ENCODE assay signal across 10 cellular contexts in genomic region chr17:77109159-77110005, GRCh38. TPM values are rescaled to one million over a fixed set of nuclear protein-coding genes. Genes with fewer than 3 reads are reported as not detected.
DNase-seq lines count a peak whose midpoint lies in the region; ATAC-seq and TF ChIP-seq lines count a peak whose summit lies in the region.
"Had no signal": no experiment of that assay in that cellular context is flagged by ENCODE, and none has a peak within 500 bp of the region (broad histone marks: within the 10 kb centered on the region; RNA-seq: fewer than 3 reads in every experiment).

No MANE protein-coding gene starts in this region.

- peaks cover 0 to 10% (median 5%) of the 10 kb centered on the region in 4 donors for H3K4me1 ChIP-seq in Peyer's patch
- peaks cover 7% of the 10 kb centered on the region for H3K4me1 ChIP-seq in ovary (ENCODE audit: insufficient read depth)

- DNase-seq in CD1c-positive myeloid dendritic cell (ENCODE audit: extremely low spot score): peak; percentile 27
- no peak for DNase-seq in Peyer's patch
- no peak for DNase-seq in epithelial cell of prostate (ENCODE audit: low read depth, low spot score)
- no peak for DNase-seq in ovary
- no peak for DNase-seq in RKO (ENCODE audit: low spot score)
- DNase-seq in GDM1 (lab: John Stamatoyannopoulos, UW): no peak
- no peak for DNase-seq in activated effector memory CD4-positive, alpha-beta T cell treated with Interleukin-2 at 50 U/mL for 16 hours
- DNase-seq: NCI-H187 treated with DMSO at 0.1 percent for 48 hours had no signal

- TF ChIP-seq POLR2A in Peyer's patch (IDR thresholded peaks at IDR 0.05) (no peak), ovary (IDR thresholded peaks at IDR 0.05) (no peak)

- H3K36me3 ChIP-seq in Peyer's patch: no peaks in the 10 kb centered on the region
- no peaks in the 10 kb centered on the region for H3K36me3 ChIP-seq in ovary
- H3K36me3 ChIP-seq: cardiac muscle cell had no signal

- ATAC-seq in HG03025 (IDR thresholded peaks at IDR 0.05; ENCODE audit: low FRiP score, unreplicated experiment): no peak

- intact Hi-C loops in ovary (cut with DNase I): loop anchor here in 1 of 4 donors (5.0 kb wide), 1 partner anchor 48 kb away; no protein-coding TSS in a partner anchor

- H3K27me3 ChIP-seq in Peyer's patch (no peaks in the 10 kb centered on the region), ovary (no peaks in the 10 kb centered on the region)
- H3K27me3 ChIP-seq: cardiac muscle cell had no signal

- TF ChIP-seq CTCF in Peyer's patch (IDR thresholded peaks at IDR 0.05) (no peak), ovary (IDR thresholded peaks at IDR 0.05) (peak in 2 of 3 donors; percentile 22 to 35)

- H3K9me3 ChIP-seq in Peyer's patch: no peaks in the 10 kb centered on the region
- no peaks in the 10 kb centered on the region for H3K9me3 ChIP-seq in ovary

- 40 to 46% (median 41%) methylated on average over 9 of the region's 9 CpGs for WGBS in ovary, 3 donors

- TF ChIP-seq EP300 in ovary (IDR thresholded peaks at IDR 0.05): peak; percentile 34

- H3K4me3 ChIP-seq in Peyer's patch (no peak overlapping the region), ovary (no peak overlapping the region)
- H3K4me3 ChIP-seq: cardiac muscle cell had no signal

- H3K27ac ChIP-seq in Peyer's patch: peak overlapping the region; percentile 26 to 70 (median 52)
- peak overlapping the region; percentile 28 for H3K27ac ChIP-seq in epithelial cell of prostate
- peak overlapping the region in 1 of 2 donors; percentile 43 for H3K27ac ChIP-seq in ovary
- H3K27ac ChIP-seq: cardiac muscle cell had no signal

RNA-seq across cellular contexts. Expression of gene SEC14L1, which starts 31.4 kb away (rescaled TPM):
- total RNA-seq in Peyer's patch (100 to 1,000 TPM in 1 of 4 donors, 10 to 100 TPM in 3; 18.2 to 187 (median 46.5) TPM), ovary (10 to 100 TPM; 29.1 to 70.4 (median 53.7) TPM)
- 10 to 100 TPM; 32.7 to 78.7 TPM for polyA plus RNA-seq in ovary

Comparison
In these comparisons a context has a peak if more than half of its experiments do, and no peak if none do; other contexts are left out.
1. CTCF ChIP-seq: peak in ovary (2 of 3); none in Peyer's patch (0 of 6).